In genomic region chr15:69305204-69305931, GRCh38 we compare ENCODE assay signal across 8 cellular contexts. TPM values are rescaled to one million over a fixed set of nuclear protein-coding genes. Genes with fewer than 3 reads are reported as not detected.
DNase-seq lines count a peak whose midpoint lies in the region; TF ChIP-seq lines count a peak whose summit lies in the region.
"Had no signal": no experiment of that assay in that cellular context is flagged by ENCODE, and none has a peak within 500 bp of the region (broad histone marks: within the 10 kb centered on the region; RNA-seq: fewer than 3 reads in every experiment).

No MANE protein-coding gene starts in this region.

- H2AFZ ChIP-seq in neural progenitor cell (replicated peaks) = no peak overlapping the region

- no peaks in the 10 kb centered on the region for H3K36me3 Mint-ChIP-seq in neural progenitor cell

- no peak overlapping the region for H3K4me3 ChIP-seq in effector memory CD4-positive, alpha-beta T cell (ENCODE audit: insufficient read depth, low read depth, low read length, poor library complexity, severe bottlenecking)
- H3K4me3 ChIP-seq in neural progenitor cell = no peak overlapping the region

- H3K36me3 ChIP-seq in effector memory CD4-positive, alpha-beta T cell (ENCODE audit: control insufficient read depth, insufficient read depth, low read length) = no peaks in the 10 kb centered on the region
- H3K36me3 ChIP-seq in neural progenitor cell = no peaks in the 10 kb centered on the region

- no peaks in the 10 kb centered on the region for H3K9me3 ChIP-seq in effector memory CD4-positive, alpha-beta T cell (ENCODE audit: control insufficient read depth, low read length)
- no peaks in the 10 kb centered on the region for H3K9me3 ChIP-seq in neural progenitor cell (ENCODE audit: low read depth)

- no peak overlapping the region for H3K4me2 ChIP-seq in neural progenitor cell

- no peaks in the 10 kb centered on the region for H4K20me1 ChIP-seq in neural progenitor cell (ENCODE audit: low read depth)

- H3K9me3 Mint-ChIP-seq in neural progenitor cell = peaks cover 3% of the 10 kb centered on the region

- TF ChIP-seq CTCF in neural progenitor cell (IDR thresholded peaks at IDR 0.05) = no peak

- H3K27ac Mint-ChIP-seq in neural progenitor cell = no peak overlapping the region

- no peak overlapping the region for H3K4me3 Mint-ChIP-seq in neural progenitor cell

- no peaks in the 10 kb centered on the region for H3K79me2 ChIP-seq in neural progenitor cell (ENCODE audit: low read depth)

- no peaks in the 10 kb centered on the region for H3K27me3 ChIP-seq in effector memory CD4-positive, alpha-beta T cell (replicated peaks; ENCODE audit: control insufficient read depth, insufficient read depth, low read length, poor library complexity, severe bottlenecking)
- H3K27me3 ChIP-seq in neural progenitor cell = peaks cover 15% of the 10 kb centered on the region

- H3K4me1 Mint-ChIP-seq in neural progenitor cell = peaks cover 4% of the 10 kb centered on the region

- H3K27ac ChIP-seq in effector memory CD4-positive, alpha-beta T cell (ENCODE audit: insufficient read depth, low read length, poor library complexity, severe bottlenecking) = no peak overlapping the region
- H3K27ac ChIP-seq in neural progenitor cell = no peak overlapping the region

- H3K27me3 Mint-ChIP-seq in neural progenitor cell (ENCODE audit: insufficient read depth, low read depth) = peaks cover 21% of the 10 kb centered on the region

- no peak overlapping the region for H3K9ac ChIP-seq in neural progenitor cell

- DNase-seq in HK-2 (ENCODE audit: unreplicated experiment) = peak; percentile 77
- peak; percentile 80 for DNase-seq in SW480 (ENCODE audit: low spot score)
- DNase-seq in glomerular visceral epithelial cell (ENCODE audit: extremely low spot score) = peak; percentile 75
- DNase-seq in stromal cell of bone marrow (ENCODE audit: low read depth) = peak; percentile 93
- no peak for DNase-seq in activated gamma-delta T cell treated with Interleukin-2 at 50 U/mL for 16 hours
- no peak for DNase-seq in effector memory CD4-positive, alpha-beta T cell
- no peak for DNase-seq in neural progenitor cell (ENCODE audit: low spot score)
- DNase-seq: erythroblast had no signal

- no peaks in the 10 kb centered on the region for H3K4me1 ChIP-seq in effector memory CD4-positive, alpha-beta T cell (ENCODE audit: control insufficient read depth, insufficient read depth, low read length, poor library complexity, severe bottlenecking)
- H3K4me1 ChIP-seq in neural progenitor cell = no peaks in the 10 kb centered on the region

- no peaks in the 10 kb centered on the region for H3F3A ChIP-seq in neural progenitor cell (ENCODE audit: low read depth)

RNA-seq across cellular contexts. Expression of gene PAQR5, which starts 6.7 kb away (rescaled TPM):
- total RNA-seq in neural progenitor cell (ENCODE audit: low replicate concordance) = 1.1 and 1.4 TPM in 2 replicates

Comparison
In these comparisons a context has a peak if more than half of its experiments do, and no peak if none do; other contexts are left out.
1. DNase-seq: peak in HK-2 (single experiment), SW480 (single experiment), glomerular visceral epithelial cell (single experiment) and stromal cell of bone marrow (single experiment); none in activated gamma-delta T cell treated with Interleukin-2 at 50 U/mL for 16 hours (single experiment), effector memory CD4-positive, alpha-beta T cell (0 of 3) and neural progenitor cell (single experiment).